In the genomic region with DNA sequence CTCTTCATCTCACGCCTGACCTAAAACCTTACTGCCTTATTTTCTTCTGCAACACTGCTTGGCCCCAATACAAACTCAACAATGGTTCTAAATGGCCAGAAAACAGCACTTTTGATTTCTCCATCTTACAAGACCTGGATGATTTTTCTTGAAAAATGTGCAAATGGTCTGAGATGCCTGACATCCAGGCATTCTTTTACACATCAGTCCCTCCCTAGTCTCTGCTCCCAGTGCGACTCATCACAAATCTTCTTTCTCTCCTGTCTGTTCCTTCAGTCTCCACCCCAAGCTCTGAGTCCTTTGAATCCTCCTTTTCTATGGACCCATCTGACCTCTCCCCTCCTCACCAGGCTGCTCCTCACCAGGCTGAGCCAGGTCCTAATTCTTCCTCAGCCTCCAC, we compare ENCODE assay signal across 7 cellular contexts.
DNase-seq lines count a peak whose midpoint lies in the region; TF ChIP-seq lines count a peak whose summit lies in the region.
"Not testable (repeated sequence)": the region's sequence is repeated elsewhere in the genome, so short reads cannot be mapped to it uniquely, and the experiment has no call there.

No MANE protein-coding gene starts in this region.

- not testable (repeated sequence) for H4K20me1 ChIP-seq in mammary epithelial cell (ENCODE audit: insufficient read depth, low read length); fibroblast of lung (ENCODE audit: control insufficient read depth, extremely low read depth, insufficient read depth, low read length)

- H3K4me2 ChIP-seq in mammary epithelial cell (ENCODE audit: insufficient read depth, low read depth, low read length); fibroblast of lung (ENCODE audit: extremely low read depth, insufficient read depth, low read length): not testable (repeated sequence)

- H3K4me3 ChIP-seq in AG04450 (ENCODE audit: low read depth, low read length); SJSA1; mammary epithelial cell (replicated peaks in 1 of 3; ENCODE audit: insufficient read depth in 1 of 3, low read depth in 2 of 3, low read length in 3 of 3); fibroblast of lung (replicated peaks in 1 of 4; ENCODE audit: control extremely low read depth in 1 of 4, insufficient read depth in 1 of 4, low read depth in 3 of 4, low read length in 4 of 4): not testable (repeated sequence)

- 92% methylated on average over 1 of the region's 2 CpGs for WGBS in mammary epithelial cell (ENCODE audit: low coverage, missing lambda C conversion rate)

- peaks cover 15% of the 10 kb centered on the region for H3K9me3 Mint-ChIP-seq in HFFc6

- DNase-seq in AG04450 (ENCODE audit: low read depth, low spot score); mammary epithelial cell: not testable (repeated sequence)
- peak; percentile 42 for DNase-seq in HFFc6
- peak in 1 of 2 experiments; percentile 14 for DNase-seq in SJSA1 (ENCODE audit: low read depth in 1 of 2, low spot score in 2 of 2)
- DNase-seq in fibroblast of lung (ENCODE audit: low read depth in 2 of 2) = peak in 1 of 2 donors; percentile 32
- DNase-seq in iris pigment epithelial cell (ENCODE audit: low read depth) = peak; percentile 43
- peak; percentile 13 for DNase-seq in renal cortical epithelial cell (ENCODE audit: low read depth)

- H3K27ac ChIP-seq in AG04450 (ENCODE audit: low read depth, low read length) = peak overlapping the region; percentile 82
- peak overlapping the region; percentile 88 for H3K27ac ChIP-seq in SJSA1
- not testable (repeated sequence) for H3K27ac ChIP-seq in mammary epithelial cell (ENCODE audit: insufficient read depth, low read depth, low read length)
- peak overlapping the region; percentile 30 for H3K27ac ChIP-seq in fibroblast of lung (ENCODE audit: insufficient read depth, low read length)

- not testable (repeated sequence) for H3K9me3 ChIP-seq in AG04450 (ENCODE audit: control insufficient read depth, insufficient read depth, low read length); SJSA1 (replicated peaks); mammary epithelial cell (replicated peaks; ENCODE audit: insufficient read depth, low read length); fibroblast of lung (ENCODE audit: control insufficient read depth, insufficient read depth, low read depth, low read length)

- H3K4me1 ChIP-seq in SJSA1 (replicated peaks); mammary epithelial cell (ENCODE audit: insufficient read depth, low read length); fibroblast of lung (ENCODE audit: control insufficient read depth, extremely low read depth, insufficient read depth, low read length): not testable (repeated sequence)

- dilution Hi-C loops in mammary epithelial cell (cut with HindIII; ENCODE audit: low sequenced_read_pairs) = not testable (repeated sequence)

- not testable (repeated sequence) for H2AFZ ChIP-seq in mammary epithelial cell (ENCODE audit: low read depth, low read length); fibroblast of lung (ENCODE audit: low read length)

- peaks cover 12% of the 10 kb centered on the region; the same call in 1 of the 2 replicates for H3K4me1 Mint-ChIP-seq in HFFc6 (ENCODE audit: low read depth)

- POLR2A ChIA-PET in AG04450 (lab: Yijun Ruan, JAX) = not testable (repeated sequence)

- CTCF ChIA-PET in AG04450 (lab: Charles Lee) = interaction anchor here (0.8 kb wide), 1 partner anchor 210 kb away, joined by 3 read pairs; no protein-coding TSS in a partner anchor
- CTCF ChIA-PET in mammary epithelial cell (lab: Charles Lee; ENCODE audit: low non-redundant PET) = not testable (repeated sequence)

- BruUV-seq in mammary epithelial cell (replicated peaks; lab: Mats Ljungman, UMichigan) = TSS peak; percentile 82

- intact Hi-C loops in mammary epithelial cell (cut with micrococcal nuclease) = not testable (repeated sequence)

- not testable (repeated sequence) for H3K27me3 ChIP-seq in AG04450 (ENCODE audit: control insufficient read depth, insufficient read depth, low read length); SJSA1 (replicated peaks); mammary epithelial cell (ENCODE audit: insufficient read depth, low read length); fibroblast of lung (ENCODE audit: control insufficient read depth, insufficient read depth, low read length)

- not testable (repeated sequence) for H3K36me3 ChIP-seq in SJSA1; mammary epithelial cell (ENCODE audit: insufficient read depth, low read length); fibroblast of lung (ENCODE audit: control insufficient read depth, insufficient read depth, low read length)

- H3K27me3 Mint-ChIP-seq in HFFc6 (ENCODE audit: insufficient read depth) = not testable (repeated sequence)

- H3K9ac ChIP-seq in mammary epithelial cell (ENCODE audit: insufficient read depth, low read length); fibroblast of lung (ENCODE audit: insufficient read depth, low read length): not testable (repeated sequence)

- H3K27ac Mint-ChIP-seq in HFFc6 = not testable (repeated sequence)

- in situ Hi-C loops in mammary epithelial cell (cut with MboI; ENCODE audit: low sequenced_read_pairs in 2 of 2) = not testable (repeated sequence)

- H3K36me3 Mint-ChIP-seq in HFFc6 (ENCODE audit: low read depth) = peaks cover 28% of the 10 kb centered on the region

- not testable (repeated sequence) for TF ChIP-seq CTCF in AG04450 (IDR thresholded peaks at IDR 0.05; ENCODE audit: low read depth, low read length); HFFc6 (IDR thresholded peaks at IDR 0.05); mammary epithelial cell (conservative IDR thresholded peaks at IDR 0.05 in 1 of 2, IDR thresholded peaks at IDR 0.05 in 1 of 2; ENCODE audit: extremely low read depth in 1 of 2, insufficient read depth in 1 of 2, low read depth in 1 of 2, low read length in 2 of 2); fibroblast of lung (conservative IDR thresholded peaks at IDR 0.05 in 1 of 2, IDR thresholded peaks at IDR 0.05 in 1 of 2; ENCODE audit: low read depth in 1 of 2, low read length in 2 of 2)

- not testable (repeated sequence) for H3K79me2 ChIP-seq in mammary epithelial cell (ENCODE audit: insufficient read depth, low read length); fibroblast of lung (ENCODE audit: control insufficient read depth, insufficient read depth, low read length)

- not testable (repeated sequence) for H3K4me3 Mint-ChIP-seq in HFFc6
